In genomic region chr22:42169055-42169469, GRCh38 we compare ENCODE assay signal across 8 cellular contexts. TPM values are rescaled to one million over a fixed set of nuclear protein-coding genes. Genes with fewer than 3 reads are reported as not detected.
DNase-seq lines count a peak whose midpoint lies in the region; ATAC-seq and TF ChIP-seq lines count a peak whose summit lies in the region.

No MANE protein-coding gene starts in this region.

- no peak overlapping the region for H2BK15ac ChIP-seq in IMR-90 (ENCODE audit: low read depth, low read length)

- H3K23ac ChIP-seq in IMR-90 (ENCODE audit: low read depth, low read length): no peak overlapping the region

- H3K56ac ChIP-seq in IMR-90 (ENCODE audit: extremely low read depth, insufficient read depth, low read length): no peak overlapping the region

- H3K36me3 ChIP-seq in IMR-90 (ENCODE audit: control insufficient read depth, insufficient read depth, low read length): peaks cover 23% of the 10 kb centered on the region
- no peaks in the 10 kb centered on the region for H3K36me3 ChIP-seq in prostate gland
- no peaks in the 10 kb centered on the region for H3K36me3 ChIP-seq in aorta (ENCODE audit: control insufficient read depth in 1 of 2, insufficient read depth in 2 of 2, low read length in 1 of 2)

- H2AK5ac ChIP-seq in IMR-90 (ENCODE audit: low read depth, low read length): no peak overlapping the region

- no peak overlapping the region for H3K4ac ChIP-seq in IMR-90 (ENCODE audit: low read depth, low read length)

- H3K79me1 ChIP-seq in IMR-90 (ENCODE audit: low read depth in 1 of 2, low read length in 2 of 2): peaks cover 16 to 49% of the 10 kb centered on the region in 2 experiments

- H3K9me3 ChIP-seq in IMR-90 (ENCODE audit: control insufficient read depth, insufficient read depth, low read length) (no peaks in the 10 kb centered on the region), prostate gland (no peaks in the 10 kb centered on the region), aorta (ENCODE audit: control insufficient read depth, low read length) (no peaks in the 10 kb centered on the region)

- no peak overlapping the region for H3K9ac ChIP-seq in IMR-90 (ENCODE audit: low read depth, low read length)

- no peak overlapping the region for H3K27ac Mint-ChIP-seq in activated naive CD4-positive, alpha-beta T cell treated with anti-CD3 and anti-CD28 coated beads, Interleukin-2, amount 10 ng/mL, durations not matched to agents 7 days and 5 days

- no peak overlapping the region for H3K4me3 Mint-ChIP-seq in activated naive CD4-positive, alpha-beta T cell treated with anti-CD3 and anti-CD28 coated beads, Interleukin-2, amount 10 ng/mL, durations not matched to agents 7 days and 5 days

- DNase-seq in DMS114 treated with DMSO at 0.1 percent for 48 hours (lab: John Stamatoyannopoulos, UW; ENCODE audit: unreplicated experiment): peak; percentile 63
- DNase-seq in IMR-90: peak; percentile 70
- DNase-seq in SK-MEL-5 (ENCODE audit: low read depth, low spot score): peak; percentile 87
- peak; percentile 78 for DNase-seq in activated naive CD4-positive, alpha-beta T cell treated with anti-CD3 and anti-CD28 coated beads, Interleukin-2, amount 10 ng/mL, durations not matched to agents 7 days and 5 days
- DNase-seq in head of caudate nucleus: peak; percentile 25 to 92 (median 77)
- peak; percentile 60 for DNase-seq in prostate gland (ENCODE audit: low spot score)
- peak; percentile 70 to 83 for DNase-seq in aorta

- H2AFZ ChIP-seq in IMR-90 (replicated peaks; ENCODE audit: low read length, poor library complexity): peak overlapping the region; percentile 38

- peaks cover 19% of the 10 kb centered on the region; the same call in 1 of the 2 replicates for H3K9me1 ChIP-seq in IMR-90 (ENCODE audit: insufficient read depth, low read length)

- intact Hi-C loops in IMR-90 (cut with micrococcal nuclease): loop anchor here (1.0 to 5.0 kb wide), 3 partner anchors 145 to 383 kb away; partner anchors contain the start of gene SERHL2
- intact Hi-C loops in head of caudate nucleus (cut with DNase I): loop anchor here (2.0 kb wide), 1 partner anchor 268 kb away; no protein-coding TSS in a partner anchor
- intact Hi-C loops in prostate gland (cut with DNase I): loop anchor here (1.0 kb wide), 1 partner anchor 268 kb away; no protein-coding TSS in a partner anchor
- intact Hi-C loops in aorta (cut with DNase I): loop anchor here (1.0 kb wide), 1 partner anchor 268 kb away; no protein-coding TSS in a partner anchor

- no peak overlapping the region for H2BK20ac ChIP-seq in IMR-90 (ENCODE audit: low read depth, low read length)

- no peak overlapping the region for H4K91ac ChIP-seq in IMR-90 (ENCODE audit: insufficient read depth, low read depth, low read length)

- peak; percentile 99 for TF ChIP-seq RAD21 in IMR-90 (IDR thresholded peaks at IDR 0.05; ENCODE audit: low read length)

- H3K27me3 ChIP-seq in IMR-90 (ENCODE audit: control insufficient read depth, insufficient read depth, low read length): no peaks in the 10 kb centered on the region
- H3K27me3 ChIP-seq in prostate gland (replicated peaks; ENCODE audit: insufficient read depth): no peaks in the 10 kb centered on the region
- H3K27me3 ChIP-seq in aorta (ENCODE audit: control insufficient read depth in 1 of 2, insufficient read depth in 2 of 2, low read length in 1 of 2): no peaks in the 10 kb centered on the region

- peaks cover 10% of the 10 kb centered on the region for H3K4me1 Mint-ChIP-seq in activated naive CD4-positive, alpha-beta T cell treated with anti-CD3 and anti-CD28 coated beads, Interleukin-2, amount 10 ng/mL, durations not matched to agents 7 days and 5 days

- peaks cover 8% of the 10 kb centered on the region for H3K4me1 ChIP-seq in IMR-90 (ENCODE audit: control insufficient read depth, insufficient read depth, low read length)
- H3K4me1 ChIP-seq in prostate gland (replicated peaks): peaks cover 5% of the 10 kb centered on the region
- no peaks in the 10 kb centered on the region for H3K4me1 ChIP-seq in aorta (ENCODE audit: control insufficient read depth in 1 of 2, insufficient read depth in 2 of 2, low read length in 2 of 2)

- POLR2A ChIA-PET in IMR-90 (lab: Charles Lee; ENCODE audit: unreplicated experiment): no interaction called here

- ATAC-seq in IMR-90 (ENCODE audit: low read depth) (peak; percentile 85), aorta (ENCODE audit: low FRiP score) (peak; percentile 70), GM19397 (IDR thresholded peaks at IDR 0.05; ENCODE audit: unreplicated experiment) (no peak)

- no peak overlapping the region for H3K18ac ChIP-seq in IMR-90 (ENCODE audit: low read depth, low read length)

- dilution Hi-C loops in IMR-90 (cut with HindIII; ENCODE audit: low sequenced_read_pairs, unreplicated experiment): no loop called here

- BruUV-seq in IMR-90 (replicated peaks; lab: Mats Ljungman, UMichigan): no TSS peak

- H3K27ac ChIP-seq in IMR-90 (ENCODE audit: insufficient read depth, low read length) (no peak overlapping the region), prostate gland (no peak overlapping the region), aorta (ENCODE audit: low read depth in 1 of 2, low read length in 2 of 2) (no peak overlapping the region)

- H3K36me3 Mint-ChIP-seq in activated naive CD4-positive, alpha-beta T cell treated with anti-CD3 and anti-CD28 coated beads, Interleukin-2, amount 10 ng/mL, durations not matched to agents 7 days and 5 days: peaks cover 21% of the 10 kb centered on the region

- WGBS in IMR-90 (ENCODE audit: extremely low coverage in 2 of 2, insufficient read length in 1 of 2), 2 experiments: 20% methylated on average over 2 of the region's 7 CpGs; no CpG with 5 or more reads in 1 of the 2 experiments
- WGBS in prostate gland: 51% methylated on average over 7 of the region's 7 CpGs
- WGBS in aorta, 2 donors: 43% methylated on average over 7 of the region's 7 CpGs

- TF ChIP-seq CTCF in IMR-90 (conservative IDR thresholded peaks at IDR 0.05; ENCODE audit: low read depth, low read length) (peak; percentile 100), prostate gland (IDR thresholded peaks at IDR 0.05) (peak; percentile 73 to 89 (median 85))

- H3K14ac ChIP-seq in IMR-90 (replicated peaks; ENCODE audit: low read depth, low read length): no peak overlapping the region

- H3K9me3 Mint-ChIP-seq in activated naive CD4-positive, alpha-beta T cell treated with anti-CD3 and anti-CD28 coated beads, Interleukin-2, amount 10 ng/mL, durations not matched to agents 7 days and 5 days: no peaks in the 10 kb centered on the region

- no peak overlapping the region for H4K5ac ChIP-seq in IMR-90 (ENCODE audit: low read depth, low read length)

- H3K27me3 Mint-ChIP-seq in activated naive CD4-positive, alpha-beta T cell treated with anti-CD3 and anti-CD28 coated beads, Interleukin-2, amount 10 ng/mL, durations not matched to agents 7 days and 5 days: no peaks in the 10 kb centered on the region

- in situ Hi-C loops in IMR-90 (cut with MboI; ENCODE audit: low sequenced_read_pairs): loop anchor here (5.0 kb wide), 1 partner anchor 273 kb away; no protein-coding TSS in a partner anchor
- in situ Hi-C loops in SK-MEL-5 (cut with HindIII; ENCODE audit: low pct_unique_long_range_greater_than_20kb, low sequenced_read_pairs): no loop called here

- CTCF ChIA-PET in IMR-90 (lab: Yijun Ruan, JAX): interaction anchor here (1.0 kb wide), 1 partner anchor 267 kb away, joined by 5 read pairs; no protein-coding TSS in a partner anchor
- CTCF ChIA-PET in activated naive CD4-positive, alpha-beta T cell treated with anti-CD3 and anti-CD28 coated beads, Interleukin-2, amount 10 ng/mL, durations not matched to agents 7 days and 5 days (lab: Charles Lee): interaction anchor here (0.7 to 2.1 kb wide), 10 partner anchors 18 to 270 kb away, joined by 3 to 9 read pairs (median 4); no protein-coding TSS in a partner anchor

- H3K4me2 ChIP-seq in IMR-90 (ENCODE audit: low read depth, low read length): no peak overlapping the region

- H3K4me3 ChIP-seq in IMR-90 (ENCODE audit: insufficient read depth, low read depth, low read length) (no peak overlapping the region), prostate gland (no peak overlapping the region), aorta (ENCODE audit: low read length in 2 of 2) (no peak overlapping the region)

- no peak overlapping the region for H2BK5ac ChIP-seq in IMR-90 (ENCODE audit: low read depth, low read length, poor library complexity, severe bottlenecking)

- peaks cover 47% of the 10 kb centered on the region for H4K20me1 ChIP-seq in IMR-90 (ENCODE audit: insufficient read depth, low read length)

- TF ChIP-seq POLR2A in IMR-90 (IDR thresholded peaks at IDR 0.05; ENCODE audit: low read depth, low read length) (peak; percentile 59), prostate gland (IDR thresholded peaks at IDR 0.05) (no peak)

- H2AK9ac ChIP-seq in IMR-90 (replicated peaks; ENCODE audit: low read depth, low read length, poor library complexity): peak overlapping the region; percentile 39

- no peak overlapping the region for H4K8ac ChIP-seq in IMR-90 (ENCODE audit: low read depth in 2 of 2, low read length in 2 of 2)

- no peak overlapping the region for H2BK120ac ChIP-seq in IMR-90 (ENCODE audit: low read depth, low read length)

TF ChIP-seq in IMR-90, 13 proteins besides CTCF, POLR2A, EP300 and RAD21 (continues in another document):
- TF ChIP-seq NFE2L2 (IDR thresholded peaks at IDR 0.05; ENCODE audit: low read depth, low read length) (no peak), BHLHE40 (IDR thresholded peaks at IDR 0.05; ENCODE audit: low read depth, low read length) (no peak), RCOR1 (IDR thresholded peaks at IDR 0.05; ENCODE audit: insufficient replicate concordance, low read length) (no peak), SMC3 (IDR thresholded peaks at IDR 0.05; ENCODE audit: low read depth, low read length) (peak; percentile 99), CEBPB (IDR thresholded peaks at IDR 0.05; ENCODE audit: low read depth, low read length) (no peak)

RNA-seq across cellular contexts. Expression of gene CYP2D6, which starts 38.5 kb away (rescaled TPM):
- under 0.01 TPM in 2 replicates for total RNA-seq in IMR-90 (2012; rRNA removed)
- 0.24 TPM in 2 replicates for polyA plus RNA-seq in IMR-90 (2012; rRNA removed)
- polyA plus RNA-seq in IMR-90 (2012; cell fraction: cytosol; rRNA removed): 0.07 TPM in 1 of 2 replicates, not detected in the other
- polyA plus RNA-seq in IMR-90 (2012; cell fraction: nucleus; rRNA removed; ENCODE audit: low replicate concordance): 4.5 and 8.7 TPM in 2 replicates
- 0.21 and 0.24 TPM in 2 replicates for total RNA-seq in SK-MEL-5 (2014; rRNA removed; shearing (Covaris generic))
- polyA plus RNA-seq in SK-MEL-5 (2015; cell fraction: cytosol; rRNA removed): 0.70 TPM in 1 of 2 replicates, not detected in the other
- 4.4 and 8.7 TPM in 2 replicates for polyA plus RNA-seq in SK-MEL-5 (2015; cell fraction: nucleus; rRNA removed)
- 1 to 10 TPM in 1 of 2 donors, under 1 TPM in 1; 0.73 to 5.2 TPM for total RNA-seq in prostate gland
- total RNA-seq in aorta: 1 to 10 TPM; 1.0 to 1.1 TPM
- polyA plus RNA-seq in aorta: 1 to 10 TPM; 1.8 to 3.8 TPM
